In the genomic region with DNA sequence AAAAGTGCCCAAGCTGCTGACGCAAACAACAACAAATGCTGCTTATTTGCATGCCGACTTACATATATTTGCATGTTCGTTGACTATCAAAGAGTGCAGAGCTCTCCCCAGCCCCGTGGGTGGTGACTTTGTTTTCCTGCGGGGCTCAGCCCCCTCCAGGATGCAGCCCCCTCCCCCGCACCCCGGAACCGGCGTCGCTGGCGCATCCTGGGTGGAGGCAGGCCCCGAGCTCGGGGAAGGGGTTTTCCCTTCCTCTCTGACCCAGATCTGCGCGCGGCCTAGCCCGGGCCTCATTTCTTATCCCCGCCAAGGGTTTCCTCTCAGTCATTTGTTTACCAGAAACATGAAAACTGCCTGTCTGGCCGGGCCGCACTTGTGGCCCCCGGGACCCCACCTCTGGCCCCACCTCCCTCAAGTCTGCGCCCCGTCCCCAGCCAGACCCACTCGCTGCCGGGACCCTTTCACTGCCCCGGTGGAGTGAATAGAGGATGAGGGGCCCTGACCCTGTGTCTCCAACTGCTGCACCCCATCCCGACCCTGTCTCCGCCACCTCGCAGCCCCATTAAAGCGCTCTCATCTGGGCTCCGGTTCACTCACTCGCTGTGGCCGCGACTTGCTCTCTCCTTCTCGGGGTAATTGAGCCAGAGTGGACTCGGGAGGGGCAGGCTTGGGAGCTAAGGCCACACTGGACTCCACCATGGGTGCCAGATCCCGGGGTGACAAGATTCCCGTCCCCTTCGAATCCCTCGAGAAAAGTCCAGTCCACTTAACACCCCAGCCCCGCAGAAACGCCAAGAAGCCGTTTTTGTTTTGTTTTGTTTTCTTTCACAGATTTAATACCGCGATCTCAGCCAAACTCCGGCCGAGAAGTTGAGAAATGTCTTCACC, we compare ENCODE assay signal across 9 cellular contexts. TPM values are rescaled to one million over a fixed set of nuclear protein-coding genes. Genes with fewer than 3 reads are reported as not detected.
DNase-seq lines count a peak whose midpoint lies in the region; ATAC-seq and TF ChIP-seq lines count a peak whose summit lies in the region.
"Had no signal": no experiment of that assay in that cellular context is flagged by ENCODE, and none has a peak within 500 bp of the region (broad histone marks: within the 10 kb centered on the region; RNA-seq: fewer than 3 reads in every experiment).

No MANE protein-coding gene starts in this region.

- H3K4me1 ChIP-seq in stomach (peaks cover 0 to 23% (median 21%) of the 10 kb centered on the region in 4 donors), ovary (ENCODE audit: insufficient read depth) (peaks cover 3% of the 10 kb centered on the region)

- peaks cover 0 to 20% (median 8%) of the 10 kb centered on the region in 4 donors for H3K36me3 ChIP-seq in stomach
- H3K36me3 ChIP-seq in ovary, result no peaks in the 10 kb centered on the region

- peak overlapping the region; percentile 20 to 46 (median 26) for H3K4me3 ChIP-seq in stomach
- H3K4me3 ChIP-seq in ovary, result no peak overlapping the region

- H3K27me3 Mint-ChIP-seq in naive B cell, result peaks cover 37 to 70% (median 65%) of the 10 kb centered on the region in 3 donors

- peak overlapping the region in 1 of 5 donors; percentile 64 for H3K27ac ChIP-seq in stomach
- H3K27ac ChIP-seq in ovary, result no peak overlapping the region
- H3K27ac ChIP-seq: VCaP had no signal

- peak; percentile 71 to 79 for ATAC-seq in naive B cell (ENCODE audit: low read depth in 2 of 2)
- ATAC-seq in omental fat pad (ENCODE audit: low FRiP score), result no peak

- peaks cover 0 to 1% (median 0%) of the 10 kb centered on the region in 7 donors for H3K9me3 Mint-ChIP-seq in naive B cell

- H3K36me3 Mint-ChIP-seq in naive B cell, result no peaks in the 10 kb centered on the region

- DNase-seq in T follicular helper cell (ENCODE audit: low read depth) (peak; percentile 96), activated gamma-delta T cell (lab: John Stamatoyannopoulos, UW) (peak; percentile 87), naive B cell (peak; percentile 17), stomach (peak; percentile 36), omental fat pad (ENCODE audit: low spot score) (no peak), ovary (no peak), NCI-H226 (no peak), inferior parietal cortex (ENCODE audit: extremely low spot score) (no peak)

- H3K4me1 Mint-ChIP-seq in naive B cell, result peaks cover 11 to 23% (median 13%) of the 10 kb centered on the region in 3 donors

- intact Hi-C loops in stomach (cut with DNase I; ENCODE audit: low total_unique reads) (no loop called here), ovary (cut with DNase I) (no loop called here)

- no peak for TF ChIP-seq EP300 in stomach (IDR thresholded peaks at IDR 0.05)
- TF ChIP-seq EP300 in ovary (IDR thresholded peaks at IDR 0.05), result no peak

- TF ChIP-seq CTCF in stomach (IDR thresholded peaks at IDR 0.05), result no peak
- TF ChIP-seq CTCF in omental fat pad (IDR thresholded peaks at IDR 0.05), result no peak
- no peak for TF ChIP-seq CTCF in ovary (IDR thresholded peaks at IDR 0.05)

- peak overlapping the region in 6 of 8 donors; percentile 61 to 74 (median 69) for H3K4me3 Mint-ChIP-seq in naive B cell

- peak overlapping the region in 2 of 6 donors; percentile 49 for H3K27ac Mint-ChIP-seq in naive B cell

- 35 to 52% (median 39%) methylated on average over 38 to 47 of the region's 47 CpGs for WGBS in stomach, 5 donors
- 16 to 34% (median 28%) methylated on average over 47 of the region's 47 CpGs for WGBS in ovary, 3 donors

- H3K9me3 ChIP-seq in stomach, result no peaks in the 10 kb centered on the region
- no peaks in the 10 kb centered on the region for H3K9me3 ChIP-seq in ovary

- peaks cover 0 to 85% (median 19%) of the 10 kb centered on the region in 3 donors for H3K27me3 ChIP-seq in stomach
- no peaks in the 10 kb centered on the region for H3K27me3 ChIP-seq in ovary

- no peak for TF ChIP-seq POLR2A in stomach (IDR thresholded peaks at IDR 0.05)
- TF ChIP-seq POLR2A in ovary (IDR thresholded peaks at IDR 0.05), result no peak

RNA-seq across cellular contexts. Expression of gene TNFRSF25, which starts 5.4 kb away (rescaled TPM):
- polyA plus RNA-seq in naive B cell (ENCODE audit: low read depth in 6 of 6) (under 1 TPM in 2 of 6 donors, not detected in 4; 0.28 to 0.68 TPM), stomach (10 to 100 TPM in 1 of 3 donors, 1 to 10 TPM in 2; 2.7 to 41.6 (median 2.9) TPM), ovary (1 to 10 TPM; 1.7 to 9.4 TPM)
- total RNA-seq in stomach (100 to 1,000 TPM in 1 of 5 donors, 10 to 100 TPM in 2, 1 to 10 TPM in 2; 6.1 to 215 (median 21.4) TPM), omental fat pad (10 to 100 TPM in 1 of 4 donors, 1 to 10 TPM in 3; 4.4 to 25.5 (median 6.6) TPM), ovary (10 to 100 TPM in 2 of 7 donors, 1 to 10 TPM in 5; 4.9 to 13.1 (median 7.7) TPM)

RNA-seq across cellular contexts. Expression of gene PLEKHG5, which starts 30.9 kb away (rescaled TPM):
- polyA plus RNA-seq in naive B cell (ENCODE audit: low read depth in 6 of 6) (not detected), stomach (1 to 10 TPM; 1.4 to 7.2 (median 1.8) TPM), ovary (10 to 100 TPM in 1 of 2 donors, 1 to 10 TPM in 1; 2.0 to 10.2 TPM)
- total RNA-seq in stomach (10 to 100 TPM in 2 of 5 donors, 1 to 10 TPM in 3; 4.9 to 58.8 (median 9.8) TPM), omental fat pad (10 to 100 TPM in 1 of 4 donors, 1 to 10 TPM in 3; 6.6 to 24.6 (median 7.9) TPM), ovary (10 to 100 TPM in 3 of 7 donors, 1 to 10 TPM in 4; 6.2 to 13.1 (median 9.4) TPM)

RNA-seq across cellular contexts. Expression of gene ESPN, which starts 36.0 kb away (rescaled TPM):
- polyA plus RNA-seq in naive B cell (ENCODE audit: low read depth in 6 of 6) (not detected), stomach (10 to 100 TPM in 1 of 3 donors, 1 to 10 TPM in 2; 1.5 to 18.0 (median 4.7) TPM), ovary (under 1 TPM in 1 of 2 donors, not detected in 1; 0.11 TPM)
- total RNA-seq in stomach (10 to 100 TPM in 1 of 5 donors, 1 to 10 TPM in 2, not detected in 2; 1.8 to 68.4 (median 4.9) TPM), omental fat pad (under 1 TPM in 1 of 4 donors, not detected in 3; 0.12 TPM), ovary (10 to 100 TPM in 1 of 7 donors, 1 to 10 TPM in 4, under 1 TPM in 2; 0.51 to 46.2 (median 1.9) TPM)

RNA-seq across cellular contexts. Expression of gene HES2, which starts 40.9 kb away (rescaled TPM):
- polyA plus RNA-seq in naive B cell (ENCODE audit: low read depth in 6 of 6) (not detected), stomach (10 to 100 TPM in 1 of 3 donors, not detected in 2; 18.4 TPM), ovary (not detected)
- total RNA-seq in stomach (100 to 1,000 TPM in 1 of 5 donors, not detected in 4; 231 TPM), omental fat pad (under 1 TPM in 1 of 4 donors, not detected in 3; 0.12 TPM), ovary (1 to 10 TPM in 1 of 7 donors, under 1 TPM in 5, not detected in 1; 0.08 to 9.2 (median 0.43) TPM)

Comparison
In these comparisons a context has a peak if more than half of its experiments do, and no peak if none do; other contexts are left out.
1. DNase-seq: peak in T follicular helper cell (single experiment), activated gamma-delta T cell (single experiment), naive B cell (single experiment) and stomach (single experiment); none in omental fat pad (single experiment), ovary (0 of 5), NCI-H226 (single experiment) and inferior parietal cortex (single experiment).